Comparison of ENCODE assay signal across 1 cellular context in genomic region chr3:111859061-111859973, GRCh38.
TF ChIP-seq lines count a peak whose summit lies in the region.

Gene PHLDB2, plus strand, starts transcription at chr3:111859265. Its CDS starts 24,813 bp downstream, at chr3:111884078.

TF ChIP-seq in HepG2, 621 proteins besides CTCF, POLR2A, EP300 and RAD21 (continued from another document and continues in another):
- TF ChIP-seq KIAA2018 (CRISPR knock-in tag; IDR thresholded peaks at IDR 0.05; ENCODE audit: borderline replicate concordance) (no peak), MYNN (CRISPR knock-in tag; IDR thresholded peaks at IDR 0.05; ENCODE audit: low read depth) (no peak; the same call in 1 of the 2 replicates), MEIS2 (CRISPR knock-in tag; IDR thresholded peaks at IDR 0.05) (0 out of 2 replicates have a peak, but pooled peaks have one; percentile 7), ZBTB39 (CRISPR knock-in tag; IDR thresholded peaks at IDR 0.05) (no peak), FOXO1 (CRISPR knock-in tag; IDR thresholded peaks at IDR 0.05) (peak; percentile 62), ZHX2 (IDR thresholded peaks at IDR 0.05; ENCODE audit: low read depth) (no peak), ZHX2 (CRISPR knock-in tag; IDR thresholded peaks at IDR 0.05; ENCODE audit: borderline replicate concordance) (no peak), ZNF839 (CRISPR knock-in tag; IDR thresholded peaks at IDR 0.05; ENCODE audit: borderline replicate concordance) (no peak), POGZ (CRISPR knock-in tag; IDR thresholded peaks at IDR 0.05) (peak; percentile 58), ZNF275 (CRISPR knock-in tag; IDR thresholded peaks at IDR 0.05; ENCODE audit: borderline replicate concordance) (no peak), HNF4G (IDR thresholded peaks at IDR 0.05; ENCODE audit: borderline replicate concordance, low read depth, low read length) (no peak), HNF4G (CRISPR knock-in tag; IDR thresholded peaks at IDR 0.05; ENCODE audit: borderline replicate concordance, low read depth) (no peak), ZNF572 (CRISPR knock-in tag; IDR thresholded peaks at IDR 0.05) (0 out of 2 replicates have a peak, but pooled peaks have one; percentile 23), MTA1 (CRISPR knock-in tag; IDR thresholded peaks at IDR 0.05; ENCODE audit: borderline replicate concordance) (peak; percentile 69; the same call in 1 of the 2 replicates), SRF (IDR thresholded peaks at IDR 0.05; ENCODE audit: low read depth, low read length) (no peak), AHDC1 (CRISPR knock-in tag; IDR thresholded peaks at IDR 0.05; ENCODE audit: borderline replicate concordance) (peak; percentile 47; the same call in 1 of the 2 replicates), CHCHD3 (CRISPR knock-in tag; IDR thresholded peaks at IDR 0.05) (no peak), MTERF4 (CRISPR knock-in tag; IDR thresholded peaks at IDR 0.05) (peak; percentile 82; the same call in 1 of the 2 replicates), NFKBIZ (CRISPR knock-in tag; IDR thresholded peaks at IDR 0.05) (no peak), CBX5 (CRISPR knock-in tag; IDR thresholded peaks at IDR 0.05; ENCODE audit: borderline replicate concordance) (peak; percentile 25; the same call in 1 of the 2 replicates), ZC3H4 (CRISPR knock-in tag; IDR thresholded peaks at IDR 0.05; ENCODE audit: borderline replicate concordance) (no peak), ZNF580 (CRISPR knock-in tag; IDR thresholded peaks at IDR 0.05; ENCODE audit: borderline replicate concordance, low read depth) (0 out of 2 replicates have a peak, but pooled peaks have one; percentile 21), NFKB2 (CRISPR knock-in tag; IDR thresholded peaks at IDR 0.05; ENCODE audit: borderline replicate concordance) (no peak), LCORL (IDR thresholded peaks at IDR 0.05) (no peak), LCORL (CRISPR knock-in tag; IDR thresholded peaks at IDR 0.05) (0 out of 2 replicates have a peak, but pooled peaks have one; percentile 63), SETDB1 (CRISPR knock-in tag; IDR thresholded peaks at IDR 0.05; ENCODE audit: borderline replicate concordance) (no peak), ZNF709 (CRISPR knock-in tag; IDR thresholded peaks at IDR 0.05) (no peak), PAWR (CRISPR knock-in tag; IDR thresholded peaks at IDR 0.05; ENCODE audit: borderline replicate concordance) (0 out of 2 replicates have a peak, but pooled peaks have one; percentile 46), ZBTB3 (CRISPR knock-in tag; IDR thresholded peaks at IDR 0.05; ENCODE audit: borderline replicate concordance, low read depth) (no peak), PAX8 (CRISPR knock-in tag; IDR thresholded peaks at IDR 0.05; ENCODE audit: borderline replicate concordance) (peak; percentile 82; the same call in 1 of the 2 replicates), RFX3 (CRISPR knock-in tag; IDR thresholded peaks at IDR 0.05) (no peak)
